ENCODE assay signal across 17 cellular contexts in the genomic region with DNA sequence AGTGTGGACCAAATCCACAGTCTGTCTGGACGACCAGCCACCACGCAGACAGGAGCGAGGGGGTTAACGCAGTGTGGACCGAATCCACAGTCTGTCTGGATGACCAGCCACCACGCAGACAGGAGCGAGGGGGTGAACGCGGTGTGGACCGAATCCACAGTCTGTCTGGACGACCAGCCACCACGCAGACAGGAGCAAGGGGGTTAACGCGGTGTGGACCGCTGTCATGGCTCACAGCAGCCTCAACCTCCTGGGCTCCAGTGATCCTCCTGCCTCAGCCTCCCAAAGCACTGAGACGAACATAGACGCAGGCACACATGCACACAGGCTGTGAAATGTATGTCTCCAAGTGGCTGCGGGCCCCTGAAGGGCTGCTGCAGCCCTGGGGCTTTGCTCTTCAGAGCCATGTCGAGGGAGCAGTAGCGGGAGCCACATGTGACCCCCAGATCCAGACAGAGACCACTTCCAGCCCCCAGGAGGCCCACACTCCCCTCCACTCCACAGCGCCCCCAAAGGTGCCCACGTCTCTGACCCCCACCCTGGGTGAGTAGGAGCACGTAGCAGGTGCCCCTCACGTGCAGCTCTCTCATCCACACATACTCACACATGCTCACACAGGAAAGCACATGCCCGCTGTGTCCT.
"Had no signal": no experiment of that assay in that cellular context is flagged by ENCODE, and none has a peak within 500 bp of the region (broad histone marks: within the 10 kb centered on the region; RNA-seq: fewer than 3 reads in every experiment).

No MANE protein-coding gene starts in this region.

- H3K27ac ChIP-seq: esophagus muscularis mucosa, gastroesophageal sphincter, pancreas, sigmoid colon, thoracic aorta, upper lobe of right lung had no signal

- DNase-seq: activated B cell treated with CpG ODN at 0.5 μM for 24 hours; activated CD4-positive, alpha-beta T cell treated with anti-CD3 and anti-CD28 coated beads for 48 hours; activated CD8-positive, alpha-beta T cell treated with anti-CD3 and anti-CD28 coated beads for 36 hours; activated T-cell treated with anti-CD3 and anti-CD28 coated beads, Interleukin-2, amount 50 U/mL, for 1 hour; effector CD8-positive, alpha-beta T cell; immature natural killer cell; sigmoid colon; stimulated activated naive B cell treated with anti-CD40 and anti-IgM and Interleukin-4, amounts not matched to agents 10 μg/mL and 1 μg/mL and 100 μg/mL, for 72 hours; upper lobe of right lung had no signal

- H3K4me1 ChIP-seq: esophagus muscularis mucosa, gastroesophageal sphincter, pancreas, sigmoid colon, upper lobe of right lung had no signal

- ATAC-seq: activated CD8-positive, alpha-beta T cell treated with anti-CD3 and anti-CD28 coated beads for 36 hours; activated T-helper 17 cell treated with anti-CD3 and anti-CD28 coated beads, Interleukin-2, amount 50 U/mL, for 72 hours; gastroesophageal sphincter; pancreas; stimulated activated naive B cell treated with anti-CD40 and anti-IgM and Interleukin-4, amounts not matched to agents 10 μg/mL and 1 μg/mL and 100 μg/mL, for 72 hours; upper lobe of right lung had no signal

- H3K9me3 ChIP-seq: pancreas, sigmoid colon, SK-N-SH, thoracic aorta, upper lobe of right lung had no signal

- H3K36me3 ChIP-seq: esophagus muscularis mucosa, gastroesophageal sphincter, pancreas, sigmoid colon, thoracic aorta, upper lobe of right lung had no signal

- H3K9ac ChIP-seq: SK-N-SH had no signal

- H3K27me3 ChIP-seq: pancreas had no signal

- H3K4me2 ChIP-seq: SK-N-SH had no signal

- FAIRE-seq: astrocyte, pancreas had no signal

- H3K4me3 ChIP-seq: esophagus muscularis mucosa, gastroesophageal sphincter, lung, pancreas, sigmoid colon, thoracic aorta, upper lobe of right lung had no signal
